In genomic region chr2:237673130-237673921, GRCh38 we compare ENCODE assay signal across 8 cellular contexts. TPM values are rescaled to one million over a fixed set of nuclear protein-coding genes. Genes with fewer than 3 reads are reported as not detected.
DNase-seq lines count a peak whose midpoint lies in the region; ATAC-seq and FAIRE-seq lines count a peak whose summit lies in the region.

No MANE protein-coding gene starts in this region.

- peaks cover 60% of the 10 kb centered on the region for H3K4me1 ChIP-seq in SJSA1 (replicated peaks)

- peaks cover 29% of the 10 kb centered on the region for H3K36me3 ChIP-seq in SJSA1

- H3K27me3 ChIP-seq in SJSA1 (replicated peaks), result no peaks in the 10 kb centered on the region

- intact Hi-C loops in cardiac septum (cut with DNase I), result loop anchor here (1.0 to 5.0 kb wide), 3 partner anchors 71 to 161 kb away; no protein-coding TSS in a partner anchor

- H3K27ac ChIP-seq in SJSA1, result no peak overlapping the region

- ATAC-seq in GM18861 (IDR thresholded peaks at IDR 0.05; ENCODE audit: unreplicated experiment) (peak; percentile 27), GM19328 (IDR thresholded peaks at IDR 0.05; ENCODE audit: unreplicated experiment) (no peak)

- no peak for FAIRE-seq in urothelium cell line (lab: Jason Lieb, UNC)

- no peaks in the 10 kb centered on the region for H3K9me3 ChIP-seq in SJSA1 (replicated peaks)

- peak; percentile 22 for DNase-seq in M059J (ENCODE audit: low read depth)
- DNase-seq in SJSA1 (ENCODE audit: low read depth in 1 of 2, low spot score in 2 of 2), result peak; percentile 60 to 69
- DNase-seq in activated naive CD4-positive, alpha-beta T cell treated with Interleukin-2 at 50 U/mL for 16 hours, result peak; percentile 91
- peak; percentile 95 for DNase-seq in cardiac septum (ENCODE audit: low spot score)
- DNase-seq in putamen (ENCODE audit: low spot score), result peak; percentile 75
- DNase-seq in urothelium cell line (ENCODE audit: low spot score), result peak; percentile 37

- no peak overlapping the region for H3K4me3 ChIP-seq in SJSA1

RNA-seq across cellular contexts. Expression of gene LRRFIP1, which starts 45.9 kb away (rescaled TPM):
- 12.5 and 29.9 TPM in 2 replicates for total RNA-seq in M059J (2014; rRNA removed; shearing (Covaris generic))
- 49.5 and 76.7 TPM in 2 replicates for total RNA-seq in SJSA1 (2014; rRNA removed; shearing (Covaris generic))
- 157 TPM for total RNA-seq in cardiac septum

Comparison
In these comparisons a context has a peak if more than half of its experiments do, and no peak if none do; other contexts are left out.
1. DNase-seq: peak in every context shown above with its lines; median percentile 95 in cardiac septum; 91 in activated naive CD4-positive, alpha-beta T cell treated with Interleukin-2 at 50 U/mL for 16 hours; 75 in putamen; 64 in SJSA1; 37 in urothelium cell line; 22 in M059J.